Comparison of ENCODE assay signal across 15 cellular contexts in the genomic region with DNA sequence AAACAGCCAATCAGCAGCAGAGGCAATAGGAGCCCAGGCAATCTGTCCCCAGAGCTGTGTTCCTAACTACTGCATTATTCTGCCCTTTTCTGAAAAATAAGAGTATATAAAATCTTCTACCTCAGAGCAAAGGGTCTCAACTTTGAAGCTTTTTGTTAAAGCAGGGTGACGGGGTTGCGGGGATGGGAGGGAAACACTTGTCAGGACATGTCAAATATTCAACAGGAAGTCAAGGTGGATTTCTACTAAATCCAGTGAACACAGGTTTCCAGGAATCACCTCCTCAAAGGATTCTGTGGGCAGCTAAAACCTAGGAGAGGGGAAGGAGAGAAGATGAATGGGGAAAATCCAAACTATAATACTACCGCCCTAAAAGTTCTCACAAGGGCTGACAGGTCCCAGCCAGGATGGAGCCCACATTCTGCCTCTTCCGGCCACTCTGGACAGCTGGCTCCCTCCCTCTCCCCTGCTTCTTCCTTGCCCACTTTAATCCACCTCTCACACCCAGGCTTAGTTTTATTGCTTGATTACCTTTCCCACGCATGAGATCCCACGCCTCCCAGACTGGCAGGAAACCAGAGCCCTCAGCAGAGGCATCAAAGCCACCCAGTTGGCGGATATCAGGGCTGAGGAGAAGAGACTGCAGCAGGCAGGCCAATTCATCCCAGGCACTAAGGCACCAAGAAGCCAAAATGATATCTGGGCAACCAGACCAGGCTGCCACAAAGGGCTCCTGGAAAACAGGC.
A peak's percentile ranks its signal among the peaks of the same experiment; 100 is the strongest.
DNase-seq lines count a peak whose midpoint lies in the region; ATAC-seq and TF ChIP-seq lines count a peak whose summit lies in the region.
"Had no signal": no experiment of that assay in that cellular context is flagged by ENCODE, and none has a peak within 500 bp of the region (broad histone marks: within the 10 kb centered on the region; RNA-seq: fewer than 3 reads in every experiment).

No MANE protein-coding gene starts in this region.

- peak; percentile 9 for DNase-seq in activated CD4-positive, alpha-beta T cell treated with anti-CD3 and anti-CD28 coated beads, Interleukin-2, amount 10 ng/mL, durations not matched to agents 7 days and 5 days
- no peak for DNase-seq in activated CD4-positive, alpha-beta T cell treated with anti-CD3 and anti-CD28 coated beads, Interleukin-2, amount 50 U/mL, for 1 hour
- DNase-seq in NCI-H69 (lab: John Stamatoyannopoulos, UW) (peak; percentile 53), epithelial cell of prostate (ENCODE audit: low read depth, low spot score) (no peak), smooth muscle cell (lab: John Stamatoyannopoulos, UW; ENCODE audit: unreplicated experiment) (no peak), neural progenitor cell (ENCODE audit: low spot score) (no peak), mesothelial cell of epicardium (ENCODE audit: low spot score in 2 of 2, unreplicated experiment in 2 of 2) (no peak)
- DNase-seq: amygdala; MM.1S; NCI-H345; Right ventricle myocardium superior; stimulated activated CD4-positive, alpha-beta T cell treated with anti-CD3 and anti-CD28 coated beads, Interleukin-4, amount 100 ng/mL, for 24 hours; stimulated activated naive CD4-positive, alpha-beta T cell treated with Interleukin-2 at 50 U/mL for 16 hours had no signal

- no peaks in the 10 kb centered on the region for H3K27me3 Mint-ChIP-seq in activated CD4-positive, alpha-beta T cell treated with anti-CD3 and anti-CD28 coated beads, Interleukin-2, amount 10 ng/mL, durations not matched to agents 7 days and 5 days
- H3K27me3 Mint-ChIP-seq in neural progenitor cell (ENCODE audit: insufficient read depth, low read depth) (peaks cover 2% of the 10 kb centered on the region), mesothelial cell of epicardium (ENCODE audit: low read depth) (no peaks in the 10 kb centered on the region)

- TF ChIP-seq CTCF in smooth muscle cell (IDR thresholded peaks at IDR 0.05; ENCODE audit: borderline replicate concordance, insufficient read depth, poor library complexity, severe bottlenecking), result no peak
- no peak for TF ChIP-seq CTCF in neural progenitor cell (IDR thresholded peaks at IDR 0.05)
- TF ChIP-seq CTCF in mesothelial cell of epicardium (IDR thresholded peaks at IDR 0.05; ENCODE audit: unreplicated experiment), result no peak

- H4K20me1 ChIP-seq in smooth muscle cell (ENCODE audit: low read depth), result peaks cover 62% of the 10 kb centered on the region
- H4K20me1 ChIP-seq in neural progenitor cell (ENCODE audit: low read depth), result no peaks in the 10 kb centered on the region

- POLR2A ChIA-PET in activated CD4-positive, alpha-beta T cell treated with anti-CD3 and anti-CD28 coated beads, Interleukin-2, amount 10 ng/mL, durations not matched to agents 7 days and 5 days (lab: Charles Lee), result no interaction called here

- no peak overlapping the region for H3K4me3 ChIP-seq in smooth muscle cell
- no peak overlapping the region for H3K4me3 ChIP-seq in neural progenitor cell

- peaks cover 36% of the 10 kb centered on the region for H3K4me1 Mint-ChIP-seq in activated CD4-positive, alpha-beta T cell treated with anti-CD3 and anti-CD28 coated beads, Interleukin-2, amount 10 ng/mL, durations not matched to agents 7 days and 5 days
- H3K4me1 Mint-ChIP-seq in neural progenitor cell (peaks cover 9% of the 10 kb centered on the region), mesothelial cell of epicardium (peaks cover 5% of the 10 kb centered on the region)

- peak overlapping the region; percentile 66 for H3K27ac ChIP-seq in epithelial cell of prostate
- peak overlapping the region; percentile 22 for H3K27ac ChIP-seq in smooth muscle cell (ENCODE audit: low read depth)
- no peak overlapping the region for H3K27ac ChIP-seq in neural progenitor cell

- H2AFZ ChIP-seq in smooth muscle cell (ENCODE audit: low read depth) (no peak overlapping the region), neural progenitor cell (replicated peaks) (no peak overlapping the region)

- no peaks in the 10 kb centered on the region for H3K36me3 Mint-ChIP-seq in activated CD4-positive, alpha-beta T cell treated with anti-CD3 and anti-CD28 coated beads, Interleukin-2, amount 10 ng/mL, durations not matched to agents 7 days and 5 days (ENCODE audit: low read depth)
- H3K36me3 Mint-ChIP-seq in neural progenitor cell (no peaks in the 10 kb centered on the region), mesothelial cell of epicardium (no peaks in the 10 kb centered on the region)

- H3F3A ChIP-seq in smooth muscle cell (ENCODE audit: low read depth) (peaks cover 5% of the 10 kb centered on the region), neural progenitor cell (ENCODE audit: low read depth) (no peaks in the 10 kb centered on the region)

- H3K4me3 Mint-ChIP-seq in activated CD4-positive, alpha-beta T cell treated with anti-CD3 and anti-CD28 coated beads, Interleukin-2, amount 10 ng/mL, durations not matched to agents 7 days and 5 days, result no peak overlapping the region
- H3K4me3 Mint-ChIP-seq in neural progenitor cell (no peak overlapping the region), mesothelial cell of epicardium (no peak overlapping the region)
- H3K4me3 Mint-ChIP-seq: dendritic cell treated with granulocyte-macrophage colony-stimulating factor and Interleukin-4, amounts not matched to agents 40 ng/mL and 50 ng/mL, for 4 days had no signal

- ATAC-seq in HG02588 (IDR thresholded peaks at IDR 0.05; ENCODE audit: unreplicated experiment), result no peak

- H3K9me3 ChIP-seq in smooth muscle cell (replicated peaks; ENCODE audit: low read depth) (no peaks in the 10 kb centered on the region), neural progenitor cell (ENCODE audit: low read depth) (no peaks in the 10 kb centered on the region)

- H3K79me2 ChIP-seq in smooth muscle cell (ENCODE audit: low read depth) (peaks cover 93% of the 10 kb centered on the region), neural progenitor cell (ENCODE audit: low read depth) (no peaks in the 10 kb centered on the region)

- H3K36me3 ChIP-seq in smooth muscle cell (ENCODE audit: low read depth), result no peaks in the 10 kb centered on the region
- no peaks in the 10 kb centered on the region for H3K36me3 ChIP-seq in neural progenitor cell

- WGBS in smooth muscle cell (ENCODE audit: low lambda C conversion rate), result 51% methylated on average over 7 of the region's 7 CpGs

- H3K9ac ChIP-seq in smooth muscle cell (ENCODE audit: low read depth), result no peak overlapping the region
- H3K9ac ChIP-seq in neural progenitor cell, result no peak overlapping the region

- CTCF ChIA-PET in activated CD4-positive, alpha-beta T cell treated with anti-CD3 and anti-CD28 coated beads, Interleukin-2, amount 10 ng/mL, durations not matched to agents 7 days and 5 days (lab: Charles Lee), result no interaction called here

- H3K4me2 ChIP-seq in smooth muscle cell, result peak overlapping the region; percentile 3
- no peak overlapping the region for H3K4me2 ChIP-seq in neural progenitor cell

- H3K27me3 ChIP-seq in smooth muscle cell (ENCODE audit: low read depth) (no peaks in the 10 kb centered on the region), neural progenitor cell (no peaks in the 10 kb centered on the region)

- H3K27ac Mint-ChIP-seq in activated CD4-positive, alpha-beta T cell treated with anti-CD3 and anti-CD28 coated beads, Interleukin-2, amount 10 ng/mL, durations not matched to agents 7 days and 5 days, result peak overlapping the region; percentile 51
- H3K27ac Mint-ChIP-seq in neural progenitor cell (no peak overlapping the region), mesothelial cell of epicardium (no peak overlapping the region)
- H3K27ac Mint-ChIP-seq: dendritic cell treated with granulocyte-macrophage colony-stimulating factor and Interleukin-4, amounts not matched to agents 40 ng/mL and 50 ng/mL, for 4 days had no signal

- peaks cover 3% of the 10 kb centered on the region for H3K4me1 ChIP-seq in smooth muscle cell (ENCODE audit: low read depth)
- H3K4me1 ChIP-seq in neural progenitor cell, result peaks cover 20% of the 10 kb centered on the region

- no peaks in the 10 kb centered on the region for H3K9me3 Mint-ChIP-seq in activated CD4-positive, alpha-beta T cell treated with anti-CD3 and anti-CD28 coated beads, Interleukin-2, amount 10 ng/mL, durations not matched to agents 7 days and 5 days
- H3K9me3 Mint-ChIP-seq in neural progenitor cell, result peaks cover 2% of the 10 kb centered on the region
- no peaks in the 10 kb centered on the region for H3K9me3 Mint-ChIP-seq in mesothelial cell of epicardium
- H3K9me3 Mint-ChIP-seq: dendritic cell treated with granulocyte-macrophage colony-stimulating factor and Interleukin-4, amounts not matched to agents 40 ng/mL and 50 ng/mL, for 4 days had no signal

Comparison
In these comparisons a context has a peak if more than half of its experiments do, and no peak if none do; other contexts are left out.
1. DNase-seq: peak in activated CD4-positive, alpha-beta T cell treated with anti-CD3 and anti-CD28 coated beads, Interleukin-2, amount 10 ng/mL, durations not matched to agents 7 days and 5 days (single experiment) and NCI-H69 (single experiment); none in activated CD4-positive, alpha-beta T cell treated with anti-CD3 and anti-CD28 coated beads, Interleukin-2, amount 50 U/mL, for 1 hour (single experiment), epithelial cell of prostate (single experiment), smooth muscle cell (single experiment), neural progenitor cell (single experiment) and mesothelial cell of epicardium (0 of 2).